In the genomic region with DNA sequence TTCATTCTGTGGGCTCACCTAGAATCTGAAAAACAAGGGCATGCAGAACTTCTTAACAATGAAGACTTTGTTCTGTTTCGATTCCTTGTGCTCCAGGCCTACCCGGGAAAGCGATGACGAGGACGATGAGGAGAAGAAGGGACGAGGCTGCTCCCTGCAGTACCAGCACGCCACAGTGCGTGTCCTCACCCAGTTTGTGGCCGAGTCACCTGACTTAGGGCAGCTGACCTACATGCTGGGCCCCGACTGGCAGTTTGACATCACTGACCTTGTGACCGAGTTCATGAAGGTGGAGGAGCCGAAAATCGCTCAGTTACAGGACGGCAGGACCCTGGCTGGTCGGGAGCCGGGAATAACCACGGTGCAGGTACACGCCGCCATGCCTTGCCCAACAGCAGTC, we compare ENCODE assay signal across 22 cellular contexts.
"Had no signal": no experiment of that assay in that cellular context is flagged by ENCODE, and none has a peak within 500 bp of the region (broad histone marks: within the 10 kb centered on the region; RNA-seq: fewer than 3 reads in every experiment).

No MANE protein-coding gene starts in this region.

- H2AFZ ChIP-seq: parathyroid adenoma had no signal

- H3K4me3 ChIP-seq: dorsolateral prefrontal cortex, gastrocnemius medialis, lung, prostate gland, right atrium auricular region, sigmoid colon, thoracic aorta, tibial nerve, upper lobe of left lung had no signal

- DNase-seq: dorsolateral prefrontal cortex; effector CD4-positive, alpha-beta T cell; endodermal cell; foreskin fibroblast; gastrocnemius medialis; head of caudate nucleus; sigmoid colon; stimulated activated CD4-positive, alpha-beta T cell treated with anti-CD3 and anti-CD28 coated beads, Interleukin-4, amount 100 ng/mL, for 4 hours; stimulated activated naive CD8-positive, alpha-beta T cell treated with anti-CD3 and anti-CD28 coated beads, Interleukin-15, Interleukin-2, amounts not matched to agents 100 U/mL and 50 U/mL, for 24 hours; substantia nigra had no signal

- H3K4me1 ChIP-seq: gastrocnemius medialis, parathyroid adenoma, prostate gland, right atrium auricular region, sigmoid colon, tibial nerve, upper lobe of left lung had no signal

- H3K9me3 ChIP-seq: gastrocnemius medialis, prostate gland, right atrium auricular region, sigmoid colon, thoracic aorta, tibial nerve, upper lobe of left lung had no signal

- H3K36me3 ChIP-seq: gastrocnemius medialis, prostate gland, right atrium auricular region, sigmoid colon, thoracic aorta, upper lobe of left lung had no signal

- H3K27ac ChIP-seq: dorsolateral prefrontal cortex, epithelial cell of prostate, gastrocnemius medialis, parathyroid adenoma, prostate gland, right atrium auricular region, sigmoid colon, thoracic aorta, tibial nerve, upper lobe of left lung had no signal

- ATAC-seq: esophagus mucosa; gastrocnemius medialis; left lobe of liver; natural killer cell treated with Interleukin-12 subunit alpha and Interleukin-12 subunit beta and Interleukin-15 and Interleukin-18, amount 100 ng/mL, for 72 hours; stimulated activated memory B cell treated with anti-CD40 and anti-IgM and Interleukin-4, amounts not matched to agents 10 μg/mL and 1 μg/mL and 100 μg/mL, for 72 hours; stimulated activated naive CD8-positive, alpha-beta T cell treated with anti-CD3 and anti-CD28 coated beads, Interleukin-15, Interleukin-2, amounts not matched to agents 100 U/mL and 50 U/mL, for 24 hours had no signal

- H3K9ac ChIP-seq: parathyroid adenoma had no signal

- H3K27me3 ChIP-seq: dorsolateral prefrontal cortex, gastrocnemius medialis, right atrium auricular region, sigmoid colon, tibial nerve, upper lobe of left lung had no signal
